12 cellular contexts compared by ENCODE assay signal in genomic region chr5:179792612-179793469, GRCh38. TPM values are rescaled to one million over a fixed set of nuclear protein-coding genes. Genes with fewer than 3 reads are reported as not detected.
DNase-seq lines count a peak whose midpoint lies in the region; ATAC-seq, FAIRE-seq and TF ChIP-seq lines count a peak whose summit lies in the region.
"Had no signal": no experiment of that assay in that cellular context is flagged by ENCODE, and none has a peak within 500 bp of the region (broad histone marks: within the 10 kb centered on the region; RNA-seq: fewer than 3 reads in every experiment).

No MANE protein-coding gene starts in this region.

- H3K4me2 ChIP-seq in astrocyte (ENCODE audit: low read length): peak overlapping the region; percentile 27

- POLR2A ChIA-PET in activated CD4-positive, alpha-beta T cell treated with anti-CD3 and anti-CD28 coated beads, Interleukin-2, amount 10 ng/mL, durations not matched to agents 7 days and 5 days (lab: Charles Lee): no interaction called here

- no peak for DNase-seq in activated CD4-positive, alpha-beta T cell treated with anti-CD3 and anti-CD28 coated beads, Interleukin-2, amount 10 ng/mL, durations not matched to agents 7 days and 5 days
- DNase-seq in activated CD4-positive, alpha-beta T cell treated with anti-CD3 and anti-CD28 coated beads, Interleukin-2, amount 50 U/mL, for 1 hour: no peak
- no peak for DNase-seq in astrocyte (ENCODE audit: low read depth)
- no peak for DNase-seq in mesothelial cell of epicardium (ENCODE audit: low spot score in 2 of 2, unreplicated experiment in 2 of 2)
- DNase-seq in tibial artery: peak in 1 of 2 donors; percentile 69
- DNase-seq in T-helper 2 cell treated with Interferon-gamma antibody and Interleukin-4, amounts not matched to agents 5 μg/mL and 100 μg/mL, for 36 hours (ENCODE audit: low spot score): no peak
- DNase-seq in HTR-8/SVneo (ENCODE audit: insufficient read length, low spot score): no peak
- DNase-seq: activated T-cell treated with anti-CD3 and anti-CD28 coated beads for 4 hours, kidney glomerular epithelial cell, NCI-H1930, SHP77 treated with DMSO at 0.1 percent for 48 hours had no signal

- H3K27me3 ChIP-seq in astrocyte (ENCODE audit: insufficient read depth, low read length) (no peaks in the 10 kb centered on the region), tibial artery (no peaks in the 10 kb centered on the region)

- H3K4me3 ChIP-seq in astrocyte (ENCODE audit: insufficient read depth, low read depth, low read length) (no peak overlapping the region), tibial artery (no peak overlapping the region)

- H2AFZ ChIP-seq in astrocyte (ENCODE audit: low read depth, low read length): no peak overlapping the region

- peaks cover 12% of the 10 kb centered on the region for H4K20me1 ChIP-seq in astrocyte (ENCODE audit: insufficient read depth, low read length)

- H3K36me3 ChIP-seq in astrocyte (ENCODE audit: insufficient read depth, low read length): no peaks in the 10 kb centered on the region
- H3K36me3 ChIP-seq in tibial artery: peaks cover 3 to 18% (median 8%) of the 10 kb centered on the region in 3 donors

- CTCF ChIA-PET in activated CD4-positive, alpha-beta T cell treated with anti-CD3 and anti-CD28 coated beads, Interleukin-2, amount 10 ng/mL, durations not matched to agents 7 days and 5 days (lab: Charles Lee): interaction anchor here (0.8 to 2.1 kb wide), 6 partner anchors 9 to 35 kb away, joined by 3 to 13 read pairs (median 4); no protein-coding TSS in a partner anchor

- no peaks in the 10 kb centered on the region for H3K9me3 ChIP-seq in astrocyte (ENCODE audit: insufficient read depth, low read depth, low read length)
- H3K9me3 ChIP-seq in tibial artery: no peaks in the 10 kb centered on the region

- H3K27ac ChIP-seq in astrocyte (ENCODE audit: low read depth, low read length) (no peak overlapping the region), tibial artery (peak overlapping the region; percentile 48 to 51)

- H3K9me3 Mint-ChIP-seq in activated CD4-positive, alpha-beta T cell treated with anti-CD3 and anti-CD28 coated beads, Interleukin-2, amount 10 ng/mL, durations not matched to agents 7 days and 5 days: no peaks in the 10 kb centered on the region
- H3K9me3 Mint-ChIP-seq in astrocyte (ENCODE audit: unreplicated experiment) (no peaks in the 10 kb centered on the region), mesothelial cell of epicardium (no peaks in the 10 kb centered on the region)
- H3K9me3 Mint-ChIP-seq in T-helper 2 cell treated with Interferon-gamma antibody and Interleukin-4, amounts not matched to agents 5 μg/mL and 100 μg/mL, for 36 hours: no peaks in the 10 kb centered on the region

- peaks cover 35% of the 10 kb centered on the region for H3K4me1 Mint-ChIP-seq in activated CD4-positive, alpha-beta T cell treated with anti-CD3 and anti-CD28 coated beads, Interleukin-2, amount 10 ng/mL, durations not matched to agents 7 days and 5 days
- H3K4me1 Mint-ChIP-seq in astrocyte (ENCODE audit: low read depth, unreplicated experiment): peaks cover 5% of the 10 kb centered on the region
- H3K4me1 Mint-ChIP-seq in mesothelial cell of epicardium: no peaks in the 10 kb centered on the region
- H3K4me1 Mint-ChIP-seq in T-helper 2 cell treated with Interferon-gamma antibody and Interleukin-4, amounts not matched to agents 5 μg/mL and 100 μg/mL, for 36 hours (ENCODE audit: low read depth): peaks cover 10% of the 10 kb centered on the region

- H3K79me2 ChIP-seq in astrocyte (ENCODE audit: insufficient read depth, low read length): no peaks in the 10 kb centered on the region

- no peak for ATAC-seq in GM21447 (IDR thresholded peaks at IDR 0.05; ENCODE audit: unreplicated experiment)

- FAIRE-seq in astrocyte (lab: Jason Lieb, UNC): no peak
- FAIRE-seq in HTR-8/SVneo (lab: Jason Lieb, UNC): no peak

- H3K27me3 Mint-ChIP-seq in activated CD4-positive, alpha-beta T cell treated with anti-CD3 and anti-CD28 coated beads, Interleukin-2, amount 10 ng/mL, durations not matched to agents 7 days and 5 days: no peaks in the 10 kb centered on the region
- H3K27me3 Mint-ChIP-seq in astrocyte (ENCODE audit: low read depth, unreplicated experiment) (no peaks in the 10 kb centered on the region), mesothelial cell of epicardium (ENCODE audit: low read depth) (peaks cover 2% of the 10 kb centered on the region)
- no peaks in the 10 kb centered on the region for H3K27me3 Mint-ChIP-seq in T-helper 2 cell treated with Interferon-gamma antibody and Interleukin-4, amounts not matched to agents 5 μg/mL and 100 μg/mL, for 36 hours (ENCODE audit: low read depth)

- no peak overlapping the region for H3K4me3 Mint-ChIP-seq in activated CD4-positive, alpha-beta T cell treated with anti-CD3 and anti-CD28 coated beads, Interleukin-2, amount 10 ng/mL, durations not matched to agents 7 days and 5 days
- H3K4me3 Mint-ChIP-seq in astrocyte (ENCODE audit: unreplicated experiment) (no peak overlapping the region), mesothelial cell of epicardium (peak overlapping the region; percentile 28)
- H3K4me3 Mint-ChIP-seq in T-helper 2 cell treated with Interferon-gamma antibody and Interleukin-4, amounts not matched to agents 5 μg/mL and 100 μg/mL, for 36 hours: no peak overlapping the region

- H3K27ac Mint-ChIP-seq in activated CD4-positive, alpha-beta T cell treated with anti-CD3 and anti-CD28 coated beads, Interleukin-2, amount 10 ng/mL, durations not matched to agents 7 days and 5 days: peak overlapping the region; percentile 80
- H3K27ac Mint-ChIP-seq in astrocyte (ENCODE audit: unreplicated experiment) (no peak overlapping the region), mesothelial cell of epicardium (no peak overlapping the region)
- no peak overlapping the region for H3K27ac Mint-ChIP-seq in T-helper 2 cell treated with Interferon-gamma antibody and Interleukin-4, amounts not matched to agents 5 μg/mL and 100 μg/mL, for 36 hours

- TF ChIP-seq CTCF in astrocyte (IDR thresholded peaks at IDR 0.05; ENCODE audit: insufficient read depth, low read depth, low read length) (no peak), mesothelial cell of epicardium (IDR thresholded peaks at IDR 0.05; ENCODE audit: unreplicated experiment) (no peak), tibial artery (IDR thresholded peaks at IDR 0.05) (no peak)

- H3K4me1 ChIP-seq in astrocyte (ENCODE audit: insufficient read depth, low read length): peaks cover 15% of the 10 kb centered on the region
- peaks cover 0 to 50% (median 38%) of the 10 kb centered on the region in 4 donors for H3K4me1 ChIP-seq in tibial artery

- H3K36me3 Mint-ChIP-seq in activated CD4-positive, alpha-beta T cell treated with anti-CD3 and anti-CD28 coated beads, Interleukin-2, amount 10 ng/mL, durations not matched to agents 7 days and 5 days (ENCODE audit: low read depth): peaks cover 4% of the 10 kb centered on the region
- H3K36me3 Mint-ChIP-seq in astrocyte (ENCODE audit: low read depth, unreplicated experiment): peaks cover 3% of the 10 kb centered on the region
- H3K36me3 Mint-ChIP-seq in mesothelial cell of epicardium: peaks cover 9% of the 10 kb centered on the region
- peaks cover 9% of the 10 kb centered on the region for H3K36me3 Mint-ChIP-seq in T-helper 2 cell treated with Interferon-gamma antibody and Interleukin-4, amounts not matched to agents 5 μg/mL and 100 μg/mL, for 36 hours (ENCODE audit: low read depth)

- no peak overlapping the region for H3K9ac ChIP-seq in astrocyte (ENCODE audit: low read length)

- intact Hi-C loops in tibial artery (cut with DNase I; ENCODE audit: low total_unique reads): no loop called here

RNA-seq across cellular contexts. Expression of gene LTC4S, which starts 0.9 kb away (rescaled TPM):
- total RNA-seq in activated CD4-positive, alpha-beta T cell treated with anti-CD3 and anti-CD28 coated beads, Interleukin-2, amount 10 ng/mL, durations not matched to agents 7 days and 5 days: 1 to 10 TPM; 1.4 to 2.5 TPM
- total RNA-seq in astrocyte (1.2 and 1.3 TPM in 2 replicates), mesothelial cell of epicardium (4.7 to 5.2 TPM (median 5.0 TPM) in 3 replicates)

RNA-seq across cellular contexts. Expression of gene MGAT4B, which starts 13.8 kb away (rescaled TPM):
- total RNA-seq in activated CD4-positive, alpha-beta T cell treated with anti-CD3 and anti-CD28 coated beads, Interleukin-2, amount 10 ng/mL, durations not matched to agents 7 days and 5 days: 10 to 100 TPM; 86.2 to 87.7 TPM
- total RNA-seq in astrocyte (179 and 193 TPM in 2 replicates), mesothelial cell of epicardium (131 to 133 TPM (median 131 TPM) in 3 replicates)

RNA-seq across cellular contexts. Expression of gene SQSTM1, which starts 27.9 kb away (rescaled TPM):
- total RNA-seq in activated CD4-positive, alpha-beta T cell treated with anti-CD3 and anti-CD28 coated beads, Interleukin-2, amount 10 ng/mL, durations not matched to agents 7 days and 5 days: 10 to 100 TPM; 79.6 to 93.0 TPM
- 215 and 262 TPM in 2 replicates for total RNA-seq in astrocyte
- total RNA-seq in mesothelial cell of epicardium: 145 to 149 TPM (median 146 TPM) in 3 replicates
